ENCODE assay signal across 27 cellular contexts in the genomic region with DNA sequence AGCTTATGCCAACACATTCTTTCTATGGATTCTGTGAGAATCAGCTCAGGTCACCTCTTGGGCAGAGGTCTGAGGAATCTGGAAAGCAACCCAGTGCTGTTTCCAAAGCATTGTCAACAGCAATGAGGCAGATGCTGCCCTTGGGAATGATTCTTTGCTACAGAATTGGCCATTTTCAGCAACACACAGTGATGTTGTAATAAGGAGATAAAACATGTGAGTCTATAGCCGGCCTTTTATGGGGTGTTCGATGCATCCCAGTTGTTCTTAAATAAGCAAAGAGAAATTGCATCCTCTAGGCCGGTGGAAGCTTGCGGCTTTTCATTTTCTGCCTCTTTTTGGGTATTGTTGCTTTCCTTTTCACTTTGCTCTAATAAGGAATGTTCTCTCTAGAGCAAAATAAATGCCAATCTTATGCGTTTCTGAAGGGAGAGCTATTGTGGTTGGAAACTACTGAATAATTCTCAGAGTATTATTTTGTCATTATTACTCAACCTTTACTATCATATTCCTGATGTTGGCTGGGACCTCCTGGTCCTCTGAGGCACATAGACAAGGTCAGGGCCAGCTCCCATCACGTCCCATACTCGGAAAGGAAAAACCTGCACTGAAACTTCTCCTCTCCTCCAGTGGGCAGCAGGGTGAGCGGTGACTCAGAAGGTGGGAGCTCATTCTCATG.
"Had no signal": no experiment of that assay in that cellular context is flagged by ENCODE, and none has a peak within 500 bp of the region (broad histone marks: within the 10 kb centered on the region; RNA-seq: fewer than 3 reads in every experiment).

No MANE protein-coding gene starts in this region.

- H3K9me3 ChIP-seq: colonic mucosa, neutrophil, right lobe of liver, thyroid gland, upper lobe of left lung had no signal

- H3K4me1 Mint-ChIP-seq: activated CD4-positive, alpha-beta memory T cell treated with anti-CD3 and anti-CD28 coated beads, Interleukin-2, amount 10 ng/mL, durations not matched to agents 7 days and 5 days; activated naive CD4-positive, alpha-beta T cell treated with anti-CD3 and anti-CD28 coated beads, Interleukin-2, amount 10 ng/mL, durations not matched to agents 7 days and 5 days; mesothelial cell of epicardium; nephron progenitor cell; stimulated activated memory B cell treated with anti-CD40 and anti-IgM and Interleukin-4, amounts not matched to agents 10 μg/mL and 1 μg/mL and 100 μg/mL, for 72 hours; stimulated activated naive CD8-positive, alpha-beta T cell treated with anti-CD3 and anti-CD28 coated beads, Interleukin-15, amount 100 ng/mL, for 72 hours had no signal

- H3K4me3 ChIP-seq: colonic mucosa, right lobe of liver, smooth muscle cell, thyroid gland, upper lobe of left lung had no signal

- H3K36me3 Mint-ChIP-seq: activated naive CD4-positive, alpha-beta T cell treated with anti-CD3 and anti-CD28 coated beads, Interleukin-2, amount 10 ng/mL, durations not matched to agents 7 days and 5 days; mesothelial cell of epicardium; naive B cell; stimulated activated memory B cell treated with anti-CD40 and anti-IgM and Interleukin-4, amounts not matched to agents 10 μg/mL and 1 μg/mL and 100 μg/mL, for 72 hours had no signal

- H3K4me3 Mint-ChIP-seq: activated CD4-positive, alpha-beta memory T cell treated with anti-CD3 and anti-CD28 coated beads, Interleukin-2, amount 10 ng/mL, durations not matched to agents 7 days and 5 days; activated naive CD4-positive, alpha-beta T cell treated with anti-CD3 and anti-CD28 coated beads, Interleukin-2, amount 10 ng/mL, durations not matched to agents 7 days and 5 days; activated T-cell treated with anti-CD3 and anti-CD28 coated beads, Interleukin-2, amount 50 U/mL, for 24 hours; mesothelial cell of epicardium; naive B cell; nephron progenitor cell; stimulated activated memory B cell treated with anti-CD40 and anti-IgM and Interleukin-4, amounts not matched to agents 10 μg/mL and 1 μg/mL and 100 μg/mL, for 72 hours; stimulated activated naive CD8-positive, alpha-beta T cell treated with anti-CD3 and anti-CD28 coated beads, Interleukin-15, amount 100 ng/mL, for 72 hours; T-helper 1 cell treated with Interleukin-12 subunit alpha and Interleukin-12 subunit beta and Interleukin-4 antibody, amounts not matched to agents 30 μg/mL and 1 μg/mL, for 36 hours had no signal

- H3K36me3 ChIP-seq: colonic mucosa, right lobe of liver, thyroid gland, upper lobe of left lung had no signal

- H3K27ac ChIP-seq: colonic mucosa, neutrophil, right lobe of liver, thyroid gland, upper lobe of left lung, VCaP had no signal

- ATAC-seq: activated CD4-positive, CD25-positive, alpha-beta regulatory T cell treated with anti-CD3 and anti-CD28 coated beads, Interleukin-2, amount 50 U/mL, for 24 hours; right lobe of liver; stimulated activated memory B cell treated with anti-CD40 and anti-IgM and Interleukin-4, amounts not matched to agents 10 μg/mL and 1 μg/mL and 100 μg/mL, for 72 hours; stimulated activated naive CD8-positive, alpha-beta T cell treated with anti-CD3 and anti-CD28 coated beads, Interleukin-15, amount 100 ng/mL, for 72 hours had no signal

- DNase-seq: activated CD4-positive, alpha-beta memory T cell treated with anti-CD3 and anti-CD28 coated beads, Interleukin-2, amount 10 ng/mL, durations not matched to agents 7 days and 5 days; activated CD4-positive, alpha-beta T cell treated with anti-CD3 and anti-CD28 coated beads for 48 hours; activated CD8-positive, alpha-beta memory T cell treated with anti-CD3 and anti-CD28 coated beads, Interleukin-2, amount 50 U/mL, for 48 hours; activated gamma-delta T cell; activated naive CD4-positive, alpha-beta T cell treated with anti-CD3 and anti-CD28 coated beads, Interleukin-2, amount 10 ng/mL, durations not matched to agents 7 days and 5 days; activated T-cell treated with anti-CD3 and anti-CD28 coated beads, Interleukin-2, amount 50 U/mL, for 24 hours; anterior cingulate cortex; colonic mucosa; effector CD8-positive, alpha-beta T cell; naive B cell; nephron progenitor cell; right lobe of liver; stimulated activated CD4-positive, alpha-beta T cell treated with anti-CD3 and anti-CD28 coated beads, Interleukin-1b, Interleukin-23, amount 100 ng/mL, for 48 hours; stimulated activated CD4-positive, alpha-beta T cell treated with anti-CD3 and anti-CD28 coated beads, Interleukin-4, amount 100 ng/mL, for 4 hours; stimulated activated CD8-positive, alpha-beta memory T cell treated with anti-CD3 and anti-CD28 coated beads, Interleukin-4, amount 100 ng/mL, for 48 hours; stimulated activated naive CD8-positive, alpha-beta T cell treated with anti-CD3 and anti-CD28 coated beads, Interleukin-15, amount 100 ng/mL, for 72 hours; SW 1271; T-helper 9 cell; thyroid gland; upper lobe of left lung had no signal

- H3K27ac Mint-ChIP-seq: activated CD4-positive, alpha-beta memory T cell treated with anti-CD3 and anti-CD28 coated beads, Interleukin-2, amount 10 ng/mL, durations not matched to agents 7 days and 5 days; activated naive CD4-positive, alpha-beta T cell treated with anti-CD3 and anti-CD28 coated beads, Interleukin-2, amount 10 ng/mL, durations not matched to agents 7 days and 5 days; activated T-cell treated with anti-CD3 and anti-CD28 coated beads, Interleukin-2, amount 50 U/mL, for 24 hours; mesothelial cell of epicardium; naive B cell; nephron progenitor cell; stimulated activated memory B cell treated with anti-CD40 and anti-IgM and Interleukin-4, amounts not matched to agents 10 μg/mL and 1 μg/mL and 100 μg/mL, for 72 hours; stimulated activated naive CD8-positive, alpha-beta T cell treated with anti-CD3 and anti-CD28 coated beads, Interleukin-15, amount 100 ng/mL, for 72 hours; T-helper 1 cell treated with Interleukin-12 subunit alpha and Interleukin-12 subunit beta and Interleukin-4 antibody, amounts not matched to agents 30 μg/mL and 1 μg/mL, for 36 hours had no signal

- H3K9me3 Mint-ChIP-seq: activated CD4-positive, alpha-beta memory T cell treated with anti-CD3 and anti-CD28 coated beads, Interleukin-2, amount 10 ng/mL, durations not matched to agents 7 days and 5 days; activated naive CD4-positive, alpha-beta T cell treated with anti-CD3 and anti-CD28 coated beads, Interleukin-2, amount 10 ng/mL, durations not matched to agents 7 days and 5 days; activated T-cell treated with anti-CD3 and anti-CD28 coated beads, Interleukin-2, amount 50 U/mL, for 24 hours; stimulated activated naive CD8-positive, alpha-beta T cell treated with anti-CD3 and anti-CD28 coated beads, Interleukin-15, amount 100 ng/mL, for 72 hours; T-helper 1 cell treated with Interleukin-12 subunit alpha and Interleukin-12 subunit beta and Interleukin-4 antibody, amounts not matched to agents 30 μg/mL and 1 μg/mL, for 36 hours had no signal

- H3K27me3 Mint-ChIP-seq: activated CD4-positive, alpha-beta memory T cell treated with anti-CD3 and anti-CD28 coated beads, Interleukin-2, amount 10 ng/mL, durations not matched to agents 7 days and 5 days; naive B cell; stimulated activated memory B cell treated with anti-CD40 and anti-IgM and Interleukin-4, amounts not matched to agents 10 μg/mL and 1 μg/mL and 100 μg/mL, for 72 hours; stimulated activated naive CD8-positive, alpha-beta T cell treated with anti-CD3 and anti-CD28 coated beads, Interleukin-15, amount 100 ng/mL, for 72 hours had no signal

- H3K4me1 ChIP-seq: colonic mucosa, right lobe of liver, thyroid gland, upper lobe of left lung had no signal

- H3K27me3 ChIP-seq: colonic mucosa, neutrophil, right lobe of liver, thyroid gland, upper lobe of left lung had no signal

- H3K4me2 ChIP-seq: smooth muscle cell had no signal
